ENCODE assay signal across 17 cellular contexts in the genomic region with DNA sequence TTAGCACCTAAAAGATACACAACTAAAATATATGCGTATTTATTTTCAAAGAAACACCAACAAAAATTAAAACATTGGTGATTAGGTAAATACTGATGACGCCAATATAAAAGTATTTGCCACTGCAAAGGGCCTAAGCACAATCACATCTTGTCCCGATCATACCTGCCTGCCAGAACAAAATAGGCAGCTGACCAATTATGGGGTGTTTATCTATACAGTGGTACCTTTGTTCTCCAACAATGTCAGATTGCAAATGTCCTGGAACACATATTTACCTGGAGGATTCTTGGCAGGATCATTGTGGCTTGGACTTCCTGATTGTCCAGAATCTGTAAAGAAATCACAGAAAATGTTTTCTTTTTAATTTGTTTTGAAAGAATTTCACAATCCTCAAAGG.
DNase-seq lines count a peak whose midpoint lies in the region; ATAC-seq and TF ChIP-seq lines count a peak whose summit lies in the region.
"Had no signal": no experiment of that assay in that cellular context is flagged by ENCODE, and none has a peak within 500 bp of the region (broad histone marks: within the 10 kb centered on the region; RNA-seq: fewer than 3 reads in every experiment).

No MANE protein-coding gene starts in this region.

- TF ChIP-seq RAD21 in liver (IDR thresholded peaks at IDR 0.05): peak in 1 of 2 donors; percentile 11

- H3K36me3 ChIP-seq in liver (ENCODE audit: control insufficient read depth in 4 of 4, insufficient read depth in 3 of 4, low read depth in 1 of 4, low read length in 3 of 4): no peaks in the 10 kb centered on the region
- H3K36me3 ChIP-seq: tibial artery had no signal

- TF ChIP-seq CTCF in RWPE1 (conservative IDR thresholded peaks at IDR 0.05; ENCODE audit: low read depth): no peak
- no peak for TF ChIP-seq CTCF in liver (IDR thresholded peaks at IDR 0.05; ENCODE audit: low read depth, low read length, missing input control)
- TF ChIP-seq CTCF in endothelial cell (IDR thresholded peaks at IDR 0.05; ENCODE audit: unreplicated experiment): no peak

- no peaks in the 10 kb centered on the region for H3K9me3 ChIP-seq in liver (ENCODE audit: control insufficient read depth in 4 of 4, low read length in 3 of 4)
- H3K9me3 ChIP-seq: SK-N-SH, tibial artery had no signal

- 28% methylated on average over 3 of the region's 3 CpGs for WGBS in liver

- DNase-seq in DMS153 (lab: John Stamatoyannopoulos, UW) (peak; percentile 82), NCI-H146 treated with DMSO at 0.1 percent for 48 hours (lab: John Stamatoyannopoulos, UW; ENCODE audit: unreplicated experiment) (peak; percentile 93), RWPE1 (ENCODE audit: low spot score) (peak; percentile 8), SIG-M5 (lab: John Stamatoyannopoulos, UW) (no peak), endothelial cell (ENCODE audit: low spot score) (no peak)
- DNase-seq in activated T-cell treated with anti-CD3 and anti-CD28 coated beads, Interleukin-2, amount 50 U/mL, for 1 hour: no peak
- DNase-seq: activated CD8-positive, alpha-beta memory T cell treated with anti-CD3 and anti-CD28 coated beads, Interleukin-2, amount 50 U/mL, for 4 hours; HFFc6; kidney glomerular epithelial cell; naive thymus-derived CD8-positive, alpha-beta T cell; NK-92 treated with Interleukin-12 subunit alpha and Interleukin-12 subunit beta, amount 100 ng/mL, for 24 hours; SK-N-SH; tibial artery had no signal

- H3K27ac ChIP-seq in RWPE1 (no peak overlapping the region), liver (ENCODE audit: low read depth in 1 of 2, low read length in 2 of 2) (peak overlapping the region; percentile 68 to 77)

- H3K9me3 Mint-ChIP-seq in endothelial cell (ENCODE audit: unreplicated experiment): no peaks in the 10 kb centered on the region
- H3K9me3 Mint-ChIP-seq: activated naive CD4-positive, alpha-beta T cell treated with anti-CD3 and anti-CD28 coated beads, Interleukin-2, amount 50 U/mL, for 72 hours; HFFc6 had no signal

- CTCF ChIA-PET in RWPE1 (lab: Yijun Ruan, JAX): no interaction called here

- ATAC-seq in GM21526 (IDR thresholded peaks at IDR 0.05; ENCODE audit: low FRiP score, unreplicated experiment): no peak
- ATAC-seq: activated naive CD4-positive, alpha-beta T cell treated with anti-CD3 and anti-CD28 coated beads, Interleukin-2, amount 50 U/mL, for 72 hours; naive thymus-derived CD8-positive, alpha-beta T cell had no signal

- no peak overlapping the region for H3K4me3 ChIP-seq in liver (ENCODE audit: low read depth in 1 of 3, low read length in 3 of 3)
- H3K4me3 ChIP-seq: tibial artery had no signal

- peaks cover 3% of the 10 kb centered on the region for H3K27me3 Mint-ChIP-seq in endothelial cell (ENCODE audit: unreplicated experiment)
- H3K27me3 Mint-ChIP-seq: central memory CD8-positive, alpha-beta T cell; naive thymus-derived CD8-positive, alpha-beta T cell had no signal

- no peaks in the 10 kb centered on the region for H3K27me3 ChIP-seq in liver (ENCODE audit: control insufficient read depth in 4 of 4, insufficient read depth in 4 of 4, low read length in 3 of 4)
- H3K27me3 ChIP-seq: tibial artery had no signal

- H3K4me1 ChIP-seq in liver (ENCODE audit: control insufficient read depth in 4 of 4, insufficient read depth in 4 of 4, low read length in 3 of 4): peaks cover 6 to 30% (median 26%) of the 10 kb centered on the region in 4 donors

- POLR2A ChIA-PET in RWPE1 (lab: Yijun Ruan, JAX; ENCODE audit: low non-redundant PET): no interaction called here

- H3K4me3 Mint-ChIP-seq in endothelial cell (ENCODE audit: unreplicated experiment): no peak overlapping the region
- H3K4me3 Mint-ChIP-seq: central memory CD8-positive, alpha-beta T cell; HFFc6; naive thymus-derived CD8-positive, alpha-beta T cell had no signal

- H3K36me3 Mint-ChIP-seq in endothelial cell (ENCODE audit: low read depth, unreplicated experiment): peaks cover 18% of the 10 kb centered on the region
- H3K36me3 Mint-ChIP-seq: activated naive CD4-positive, alpha-beta T cell treated with anti-CD3 and anti-CD28 coated beads, Interleukin-2, amount 50 U/mL, for 72 hours; naive thymus-derived CD8-positive, alpha-beta T cell had no signal

- peak overlapping the region in 1 of 2 donors; percentile 49 for H3K9ac ChIP-seq in liver (ENCODE audit: low read depth in 1 of 2, low read length in 2 of 2)
- H3K9ac ChIP-seq: SK-N-SH had no signal

- no peak overlapping the region for H3K27ac Mint-ChIP-seq in endothelial cell (ENCODE audit: unreplicated experiment)
- H3K27ac Mint-ChIP-seq: activated naive CD4-positive, alpha-beta T cell treated with anti-CD3 and anti-CD28 coated beads, Interleukin-2, amount 50 U/mL, for 72 hours; HFFc6; naive thymus-derived CD8-positive, alpha-beta T cell had no signal

- peaks cover 26% of the 10 kb centered on the region for H3K4me1 Mint-ChIP-seq in endothelial cell (ENCODE audit: unreplicated experiment)
- H3K4me1 Mint-ChIP-seq: central memory CD8-positive, alpha-beta T cell; naive thymus-derived CD8-positive, alpha-beta T cell had no signal

TF ChIP-seq in liver, 16 proteins besides CTCF, POLR2A, EP300 and RAD21:
- no peak for TF ChIP-seq SP1 (IDR thresholded peaks at IDR 0.05)
- peak in 1 of 2 donors; percentile 38 for TF ChIP-seq EGR1 (IDR thresholded peaks at IDR 0.05; ENCODE audit: low read depth in 2 of 2)
- TF ChIP-seq, protein P1, sequence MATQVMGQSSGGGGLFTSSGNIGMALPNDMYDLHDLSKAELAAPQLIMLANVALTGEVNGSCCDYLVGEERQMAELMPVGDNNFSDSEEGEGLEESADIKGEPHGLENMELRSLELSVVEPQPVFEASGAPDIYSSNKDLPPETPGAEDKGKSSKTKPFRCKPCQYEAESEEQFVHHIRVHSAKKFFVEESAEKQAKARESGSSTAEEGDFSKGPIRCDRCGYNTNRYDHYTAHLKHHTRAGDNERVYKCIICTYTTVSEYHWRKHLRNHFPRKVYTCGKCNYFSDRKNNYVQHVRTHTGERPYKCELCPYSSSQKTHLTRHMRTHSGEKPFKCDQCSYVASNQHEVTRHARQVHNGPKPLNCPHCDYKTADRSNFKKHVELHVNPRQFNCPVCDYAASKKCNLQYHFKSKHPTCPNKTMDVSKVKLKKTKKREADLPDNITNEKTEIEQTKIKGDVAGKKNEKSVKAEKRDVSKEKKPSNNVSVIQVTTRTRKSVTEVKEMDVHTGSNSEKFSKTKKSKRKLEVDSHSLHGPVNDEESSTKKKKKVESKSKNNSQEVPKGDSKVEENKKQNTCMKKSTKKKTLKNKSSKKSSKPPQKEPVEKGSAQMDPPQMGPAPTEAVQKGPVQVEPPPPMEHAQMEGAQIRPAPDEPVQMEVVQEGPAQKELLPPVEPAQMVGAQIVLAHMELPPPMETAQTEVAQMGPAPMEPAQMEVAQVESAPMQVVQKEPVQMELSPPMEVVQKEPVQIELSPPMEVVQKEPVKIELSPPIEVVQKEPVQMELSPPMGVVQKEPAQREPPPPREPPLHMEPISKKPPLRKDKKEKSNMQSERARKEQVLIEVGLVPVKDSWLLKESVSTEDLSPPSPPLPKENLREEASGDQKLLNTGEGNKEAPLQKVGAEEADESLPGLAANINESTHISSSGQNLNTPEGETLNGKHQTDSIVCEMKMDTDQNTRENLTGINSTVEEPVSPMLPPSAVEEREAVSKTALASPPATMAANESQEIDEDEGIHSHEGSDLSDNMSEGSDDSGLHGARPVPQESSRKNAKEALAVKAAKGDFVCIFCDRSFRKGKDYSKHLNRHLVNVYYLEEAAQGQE (IDR thresholded peaks at IDR 0.05): no peak
- TF ChIP-seq GABPA (IDR thresholded peaks at IDR 0.05 in 1 of 2, conservative IDR thresholded peaks at IDR 0.05 in 1 of 2): no peak
- TF ChIP-seq NR2F2 (IDR thresholded peaks at IDR 0.05): no peak
- TF ChIP-seq, protein P2, sequence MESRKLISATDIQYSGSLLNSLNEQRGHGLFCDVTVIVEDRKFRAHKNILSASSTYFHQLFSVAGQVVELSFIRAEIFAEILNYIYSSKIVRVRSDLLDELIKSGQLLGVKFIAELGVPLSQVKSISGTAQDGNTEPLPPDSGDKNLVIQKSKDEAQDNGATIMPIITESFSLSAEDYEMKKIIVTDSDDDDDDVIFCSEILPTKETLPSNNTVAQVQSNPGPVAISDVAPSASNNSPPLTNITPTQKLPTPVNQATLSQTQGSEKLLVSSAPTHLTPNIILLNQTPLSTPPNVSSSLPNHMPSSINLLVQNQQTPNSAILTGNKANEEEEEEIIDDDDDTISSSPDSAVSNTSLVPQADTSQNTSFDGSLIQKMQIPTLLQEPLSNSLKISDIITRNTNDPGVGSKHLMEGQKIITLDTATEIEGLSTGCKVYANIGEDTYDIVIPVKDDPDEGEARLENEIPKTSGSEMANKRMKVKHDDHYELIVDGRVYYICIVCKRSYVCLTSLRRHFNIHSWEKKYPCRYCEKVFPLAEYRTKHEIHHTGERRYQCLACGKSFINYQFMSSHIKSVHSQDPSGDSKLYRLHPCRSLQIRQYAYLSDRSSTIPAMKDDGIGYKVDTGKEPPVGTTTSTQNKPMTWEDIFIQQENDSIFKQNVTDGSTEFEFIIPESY (IDR thresholded peaks at IDR 0.05): no peak
- TF ChIP-seq, protein P3, sequence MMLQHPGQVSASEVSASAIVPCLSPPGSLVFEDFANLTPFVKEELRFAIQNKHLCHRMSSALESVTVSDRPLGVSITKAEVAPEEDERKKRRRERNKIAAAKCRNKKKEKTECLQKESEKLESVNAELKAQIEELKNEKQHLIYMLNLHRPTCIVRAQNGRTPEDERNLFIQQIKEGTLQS (IDR thresholded peaks at IDR 0.05): no peak
- no peak for TF ChIP-seq YY1 (IDR thresholded peaks at IDR 0.05)
- TF ChIP-seq JUND (IDR thresholded peaks at IDR 0.05): peak; percentile 44 to 68
- peak in 1 of 2 donors; percentile 26 for TF ChIP-seq RXRA (IDR thresholded peaks at IDR 0.05)
- peak; percentile 69 for TF ChIP-seq FOXA2 (IDR thresholded peaks at IDR 0.05)
- TF ChIP-seq HNF4G (IDR thresholded peaks at IDR 0.05): no peak
- TF ChIP-seq, protein P4, sequence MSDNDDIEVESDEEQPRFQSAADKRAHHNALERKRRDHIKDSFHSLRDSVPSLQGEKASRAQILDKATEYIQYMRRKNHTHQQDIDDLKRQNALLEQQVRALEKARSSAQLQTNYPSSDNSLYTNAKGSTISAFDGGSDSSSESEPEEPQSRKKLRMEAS (IDR thresholded peaks at IDR 0.05): no peak
- no peak for TF ChIP-seq FOXA1 (IDR thresholded peaks at IDR 0.05)
- TF ChIP-seq TAF1 (conservative IDR thresholded peaks at IDR 0.05): no peak
- TF ChIP-seq HNF4A (conservative IDR thresholded peaks at IDR 0.05): peak in 1 of 2 donors; percentile 50
TF ChIP-seq in liver: peak in this region for 5.

Comparison
In these comparisons a context has a peak if more than half of its experiments do, and no peak if none do; other contexts are left out.
1. DNase-seq: peak in DMS153 (single experiment), NCI-H146 treated with DMSO at 0.1 percent for 48 hours (single experiment) and RWPE1 (single experiment); none in activated T-cell treated with anti-CD3 and anti-CD28 coated beads, Interleukin-2, amount 50 U/mL, for 1 hour (single experiment), SIG-M5 (single experiment) and endothelial cell (single experiment).